In the genomic region with DNA sequence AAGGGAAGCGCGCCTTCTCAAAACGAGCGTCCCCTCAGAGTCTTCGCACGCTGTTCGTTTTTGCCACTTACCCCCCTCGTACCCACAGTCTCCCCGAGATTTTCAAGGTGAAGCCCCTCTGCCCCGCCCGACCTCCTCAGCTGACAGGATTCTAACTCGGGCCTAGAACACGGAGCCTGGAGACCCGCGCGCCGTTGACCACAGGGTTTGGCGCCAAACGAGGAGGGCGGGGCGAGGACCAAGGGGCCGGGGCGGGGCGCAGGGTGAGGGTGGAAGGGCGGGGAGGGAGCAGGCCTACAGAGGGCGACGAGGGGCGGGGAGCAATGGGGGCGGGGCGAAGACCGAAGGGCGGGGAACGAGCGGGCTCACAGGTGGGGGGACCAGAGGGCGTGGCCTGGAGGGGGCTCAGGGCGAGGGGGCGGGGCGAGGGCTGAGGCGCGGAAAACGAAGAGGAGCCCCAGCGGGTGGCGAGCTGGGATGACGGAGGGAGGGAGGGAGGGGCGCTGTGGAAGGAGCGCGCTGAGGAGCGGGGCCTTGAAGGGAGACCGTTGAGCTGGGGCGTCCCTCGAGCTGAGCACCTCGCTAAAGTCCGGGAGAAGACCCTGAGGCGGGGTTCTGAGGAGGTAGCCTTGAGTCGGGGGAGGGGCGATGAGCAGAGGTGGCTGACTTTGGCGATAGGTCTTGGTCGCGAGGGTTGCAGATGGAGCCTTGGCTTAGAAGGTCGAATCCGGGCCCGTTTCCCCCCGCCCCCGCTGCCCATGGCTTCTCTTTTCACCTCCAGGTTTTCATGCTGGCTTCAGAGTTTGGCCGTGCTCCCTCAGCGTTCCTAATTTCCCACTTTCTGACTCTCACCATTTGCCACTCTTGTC, we compare ENCODE assay signal across 8 cellular contexts. TPM values are rescaled to one million over a fixed set of nuclear protein-coding genes. Genes with fewer than 3 reads are reported as not detected.
DNase-seq lines count a peak whose midpoint lies in the region; ATAC-seq, FAIRE-seq and TF ChIP-seq lines count a peak whose summit lies in the region.

Gene DMC1 (minus strand): TSS at position 212 of the 869 bp plus-strand sequence. CDS start 1,927 bp downstream, outside the sequence.

- H3K9ac ChIP-seq in ES-I3 (ENCODE audit: low read depth, low read length) (peak within 1 kb of the TSS; percentile 98), kidney (ENCODE audit: low read length in 2 of 2) (peak within 1 kb of the TSS; percentile 63 to 70)

- peaks cover 11% of the 10 kb centered on the region for H3K36me3 Mint-ChIP-seq in activated CD4-positive, alpha-beta T cell treated with anti-CD3 and anti-CD28 coated beads for 36 hours (ENCODE audit: low read depth)

- H3K9me3 Mint-ChIP-seq in activated CD4-positive, alpha-beta T cell treated with anti-CD3 and anti-CD28 coated beads for 36 hours (ENCODE audit: low read depth) = no peaks in the 10 kb centered on the region

- H3K9me3 ChIP-seq in ES-I3 (ENCODE audit: control insufficient read depth, insufficient read depth, low read length) (no peaks in the 10 kb centered on the region), kidney (ENCODE audit: control insufficient read depth in 1 of 2, low read length in 2 of 2) (no peaks in the 10 kb centered on the region)

- H3K27ac Mint-ChIP-seq in activated CD4-positive, alpha-beta T cell treated with anti-CD3 and anti-CD28 coated beads for 36 hours = peak within 1 kb of the TSS; percentile 97

- peaks cover 16% of the 10 kb centered on the region for H3K4me1 ChIP-seq in ES-I3 (ENCODE audit: insufficient read depth, low read length)
- H3K4me1 ChIP-seq in kidney (ENCODE audit: control insufficient read depth in 1 of 2, insufficient read depth in 1 of 2, low read depth in 1 of 2, low read length in 2 of 2) = peaks cover 0 to 2% of the 10 kb centered on the region in 2 donors

- intact Hi-C loops in activated CD4-positive, alpha-beta T cell treated with anti-CD3 and anti-CD28 coated beads for 36 hours (cut with DNase I, micrococcal nuclease) = loop anchor here (1.0 to 10.0 kb wide), 23 partner anchors 63 to 932 kb away; partner anchors contain the start of genes DDX17 (in 2 of the 2), PICK1 (in 2 of the 2), ANKRD54 (in 1 of the 2) and C22orf23 (in 1 of the 2)
- intact Hi-C loops in kidney (cut with DNase I) = loop anchor here (5.0 kb wide), 1 partner anchor 518 kb away; no protein-coding TSS in a partner anchor

- no peak for FAIRE-seq in kidney (lab: Jason Lieb, UNC)

- peak; percentile 54 for ATAC-seq in HG02970 (IDR thresholded peaks at IDR 0.05; ENCODE audit: low FRiP score, unreplicated experiment)
- ATAC-seq in activated CD4-positive, alpha-beta T cell treated with anti-CD3 and anti-CD28 coated beads for 36 hours = peak; percentile 94
- ATAC-seq in GM19351 (IDR thresholded peaks at IDR 0.05; ENCODE audit: unreplicated experiment) = no peak

- DNase-seq in NCI-H510A (lab: John Stamatoyannopoulos, UW) (peak; percentile 96), cerebellar nuclear complex (lab: John Stamatoyannopoulos, UW) (peak; percentile 16 to 20), kidney (peak; percentile 98)
- peak; percentile 100 for DNase-seq in activated CD4-positive, alpha-beta T cell treated with anti-CD3 and anti-CD28 coated beads for 36 hours
- peak; percentile 90 to 97 for DNase-seq in stimulated activated CD4-positive, alpha-beta T cell treated with anti-CD3 and anti-CD28 coated beads, Interleukin-15, amount 100 ng/mL, for 1 hour (ENCODE audit: low read depth in 1 of 2, low spot score in 1 of 2)

- H3K4me1 Mint-ChIP-seq in activated CD4-positive, alpha-beta T cell treated with anti-CD3 and anti-CD28 coated beads for 36 hours = peaks cover 16% of the 10 kb centered on the region

- CTCF ChIA-PET in activated CD4-positive, alpha-beta T cell treated with anti-CD3 and anti-CD28 coated beads for 36 hours (lab: Charles Lee) = interaction anchor here (0.6 to 3.3 kb wide), 7 partner anchors 43 to 518 kb away, joined by 3 to 10 read pairs (median 4); no protein-coding TSS in a partner anchor

- POLR2A ChIA-PET in activated CD4-positive, alpha-beta T cell treated with anti-CD3 and anti-CD28 coated beads for 36 hours (lab: Charles Lee) = interaction anchor here (0.5 to 1.0 kb wide), 5 partner anchors 13 to 226 kb away, joined by 3 to 8 read pairs (median 3); no protein-coding TSS in a partner anchor

- no peaks in the 10 kb centered on the region for H3K27me3 Mint-ChIP-seq in activated CD4-positive, alpha-beta T cell treated with anti-CD3 and anti-CD28 coated beads for 36 hours

- H3K36me3 ChIP-seq in ES-I3 (ENCODE audit: insufficient read depth, low read length) (no peaks in the 10 kb centered on the region), kidney (ENCODE audit: control insufficient read depth in 1 of 2, insufficient read depth in 2 of 2, low read length in 2 of 2) (no peaks in the 10 kb centered on the region)

- no peak for TF ChIP-seq CTCF in kidney (IDR thresholded peaks at IDR 0.05; ENCODE audit: borderline replicate concordance, extremely low read depth, insufficient read depth)

- H3K4me3 Mint-ChIP-seq in activated CD4-positive, alpha-beta T cell treated with anti-CD3 and anti-CD28 coated beads for 36 hours = peak within 1 kb of the TSS; percentile 95

- H3K4me3 ChIP-seq in kidney (ENCODE audit: low read length in 2 of 2) = peak within 1 kb of the TSS; percentile 79 to 80

- peak within 1 kb of the TSS; percentile 38 to 73 for H3K27ac ChIP-seq in kidney (ENCODE audit: low read depth in 2 of 2, low read length in 2 of 2)

RNA-seq across cellular contexts. Expression of gene DMC1, which starts in this region (rescaled TPM):
- 10 to 100 TPM; 16.3 to 18.9 TPM for total RNA-seq in activated CD4-positive, alpha-beta T cell treated with anti-CD3 and anti-CD28 coated beads for 36 hours
- total RNA-seq in kidney = 0.66 TPM
- polyA plus RNA-seq in kidney (ENCODE audit: insufficient read depth, low read depth, low replicate concordance) = not detected

Comparison
In these comparisons a context has a peak if more than half of its experiments do, and no peak if none do; other contexts are left out.
1. RNA of gene DMC1 (total RNA-seq): 16.3 to 18.9 TPM in activated CD4-positive, alpha-beta T cell treated with anti-CD3 and anti-CD28 coated beads for 36 hours; 0.66 TPM in kidney (single experiment); every median in the first group is over 10 times any median in the second.
2. Peak in DNase-seq, H3K4me3 ChIP-seq, H3K27ac ChIP-seq and H3K9ac ChIP-seq in kidney; RNA of the gene not detected or under 1 TPM.
3. DNase-seq: peak in every context shown above with its lines; median percentile 100 in activated CD4-positive, alpha-beta T cell treated with anti-CD3 and anti-CD28 coated beads for 36 hours; 98 in kidney; 96 in NCI-H510A; 94 in stimulated activated CD4-positive, alpha-beta T cell treated with anti-CD3 and anti-CD28 coated beads, Interleukin-15, amount 100 ng/mL, for 1 hour; 18 in cerebellar nuclear complex.